In the genomic region with DNA sequence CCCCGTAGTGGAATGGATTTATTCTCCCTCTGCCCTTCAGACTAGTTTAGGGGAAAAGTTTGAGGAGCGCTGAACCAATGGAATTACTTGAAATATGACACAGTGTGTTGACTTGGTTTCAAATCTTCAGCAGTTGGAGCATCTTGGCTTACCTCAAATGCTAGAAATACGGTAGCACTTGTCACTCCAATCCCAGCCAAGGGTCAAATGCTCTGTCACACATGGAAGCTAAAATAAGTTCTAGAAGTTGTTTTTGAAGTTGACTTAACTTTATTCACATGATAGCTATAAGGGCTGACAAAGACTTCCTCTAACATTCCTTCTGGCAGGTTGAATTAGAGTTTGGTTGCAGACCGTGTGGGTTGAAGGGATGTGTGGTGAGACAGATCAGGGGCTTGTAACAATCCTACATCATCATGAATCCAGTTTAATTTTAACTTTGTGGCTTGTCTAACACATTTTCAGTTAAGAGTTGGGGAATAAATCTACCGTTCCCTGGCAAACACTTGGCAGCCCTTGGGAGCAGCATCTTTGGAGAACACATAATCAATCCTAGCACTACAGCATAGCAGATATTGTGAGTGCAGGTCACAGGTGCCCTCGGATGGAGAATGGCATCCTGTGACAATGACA, we compare ENCODE assay signal across 26 cellular contexts. TPM values are rescaled to one million over a fixed set of nuclear protein-coding genes. Genes with fewer than 3 reads are reported as not detected.
"Had no signal": no experiment of that assay in that cellular context is flagged by ENCODE, and none has a peak within 500 bp of the region (broad histone marks: within the 10 kb centered on the region; RNA-seq: fewer than 3 reads in every experiment).

No MANE protein-coding gene starts in this region.

- H3K36me3 Mint-ChIP-seq: activated CD4-positive, alpha-beta memory T cell treated with anti-CD3 and anti-CD28 coated beads for 36 hours; activated naive CD8-positive, alpha-beta T cell treated with anti-CD3 and anti-CD28 coated beads for 36 hours; naive thymus-derived CD4-positive, alpha-beta T cell; stimulated activated naive B cell treated with anti-CD40 and anti-IgM and Interleukin-4, amounts not matched to agents 10 μg/mL and 1 μg/mL and 100 μg/mL, for 72 hours had no signal

- H3K9me3 Mint-ChIP-seq: activated CD4-positive, alpha-beta memory T cell treated with anti-CD3 and anti-CD28 coated beads for 36 hours; activated naive CD8-positive, alpha-beta T cell treated with anti-CD3 and anti-CD28 coated beads for 36 hours; activated T-helper 1 cell treated with anti-CD3 and anti-CD28 coated beads, Interleukin-12 subunit alpha, Interleukin-12 subunit beta, Interleukin-2, Interleukin-4 antibody, amounts not matched to agents 30 ng/mL and 10 ng/mL and 1 ng/mL, durations not matched to agents 14 hours and 24 hours and 36 hours; stimulated activated naive B cell treated with anti-CD40 and anti-IgM and Interleukin-4, amounts not matched to agents 10 μg/mL and 1 μg/mL and 100 μg/mL, for 72 hours had no signal

- H3K4me3 ChIP-seq: body of pancreas, dorsolateral prefrontal cortex, ovary, sigmoid colon, thyroid gland had no signal

- FAIRE-seq: keratinocyte, urothelium cell line had no signal

- H3K27ac Mint-ChIP-seq: activated CD4-positive, alpha-beta memory T cell treated with anti-CD3 and anti-CD28 coated beads for 36 hours; activated CD4-positive, alpha-beta T cell treated with anti-CD3 and anti-CD28 coated beads for 36 hours; activated naive CD8-positive, alpha-beta T cell treated with anti-CD3 and anti-CD28 coated beads for 36 hours; activated T-helper 1 cell treated with anti-CD3 and anti-CD28 coated beads, Interleukin-12 subunit alpha, Interleukin-12 subunit beta, Interleukin-2, Interleukin-4 antibody, amounts not matched to agents 30 ng/mL and 10 ng/mL and 1 ng/mL, durations not matched to agents 14 hours and 24 hours and 36 hours; naive thymus-derived CD4-positive, alpha-beta T cell; stimulated activated naive B cell treated with anti-CD40 and anti-IgM and Interleukin-4, amounts not matched to agents 10 μg/mL and 1 μg/mL and 100 μg/mL, for 72 hours had no signal

- H3K36me3 ChIP-seq: ovary, sigmoid colon, thyroid gland had no signal

- H3K27ac ChIP-seq: body of pancreas, dorsolateral prefrontal cortex, epithelial cell of prostate, foreskin keratinocyte, ovary, sigmoid colon, thyroid gland had no signal

- H3K27me3 ChIP-seq: body of pancreas, ovary, sigmoid colon, thyroid gland had no signal

- DNase-seq: activated CD4-positive, alpha-beta memory T cell treated with anti-CD3 and anti-CD28 coated beads for 36 hours; activated CD4-positive, alpha-beta T cell treated with anti-CD3 and anti-CD28 coated beads for 36 hours; activated naive CD8-positive, alpha-beta T cell treated with anti-CD3 and anti-CD28 coated beads for 36 hours; activated T-cell treated with anti-CD3 and anti-CD28 coated beads for 4 hours; amniotic stem cell; body of pancreas; caudate nucleus; dorsolateral prefrontal cortex; foreskin keratinocyte; head of caudate nucleus; left ventricle myocardium superior; naive thymus-derived CD4-positive, alpha-beta T cell; ovary; sigmoid colon; stimulated activated naive B cell treated with anti-CD40 and anti-IgM and Interleukin-4, amounts not matched to agents 10 μg/mL and 1 μg/mL and 100 μg/mL, for 72 hours; SW 1271; T-helper 2 cell; thyroid gland had no signal

- H3K9me3 ChIP-seq: body of pancreas, ovary, sigmoid colon, thyroid gland had no signal

- H3K4me3 Mint-ChIP-seq: activated CD4-positive, alpha-beta memory T cell treated with anti-CD3 and anti-CD28 coated beads for 36 hours; activated CD4-positive, alpha-beta T cell treated with anti-CD3 and anti-CD28 coated beads for 36 hours; activated naive CD8-positive, alpha-beta T cell treated with anti-CD3 and anti-CD28 coated beads for 36 hours; activated T-helper 1 cell treated with anti-CD3 and anti-CD28 coated beads, Interleukin-12 subunit alpha, Interleukin-12 subunit beta, Interleukin-2, Interleukin-4 antibody, amounts not matched to agents 30 ng/mL and 10 ng/mL and 1 ng/mL, durations not matched to agents 14 hours and 24 hours and 36 hours; naive thymus-derived CD4-positive, alpha-beta T cell; stimulated activated naive B cell treated with anti-CD40 and anti-IgM and Interleukin-4, amounts not matched to agents 10 μg/mL and 1 μg/mL and 100 μg/mL, for 72 hours had no signal

- ATAC-seq: activated CD4-positive, alpha-beta T cell treated with anti-CD3 and anti-CD28 coated beads for 36 hours; body of pancreas; foreskin keratinocyte; left ventricle myocardium superior; naive thymus-derived CD4-positive, alpha-beta T cell; stimulated activated naive B cell treated with anti-CD40 and anti-IgM and Interleukin-4, amounts not matched to agents 10 μg/mL and 1 μg/mL and 100 μg/mL, for 72 hours had no signal

- H3K4me1 Mint-ChIP-seq: activated CD4-positive, alpha-beta T cell treated with anti-CD3 and anti-CD28 coated beads for 36 hours; activated naive CD8-positive, alpha-beta T cell treated with anti-CD3 and anti-CD28 coated beads for 36 hours; naive thymus-derived CD4-positive, alpha-beta T cell; stimulated activated naive B cell treated with anti-CD40 and anti-IgM and Interleukin-4, amounts not matched to agents 10 μg/mL and 1 μg/mL and 100 μg/mL, for 72 hours had no signal

- H3K4me1 ChIP-seq: sigmoid colon, thyroid gland had no signal

RNA-seq across cellular contexts. Expression of gene SLN, which starts 4.6 kb away (rescaled TPM):
- total RNA-seq: activated CD4-positive, alpha-beta memory T cell treated with anti-CD3 and anti-CD28 coated beads for 36 hours; activated CD4-positive, alpha-beta T cell treated with anti-CD3 and anti-CD28 coated beads for 36 hours; activated naive CD8-positive, alpha-beta T cell treated with anti-CD3 and anti-CD28 coated beads for 36 hours; activated T-helper 1 cell treated with anti-CD3 and anti-CD28 coated beads, Interleukin-12 subunit alpha, Interleukin-12 subunit beta, Interleukin-2, Interleukin-4 antibody, amounts not matched to agents 30 ng/mL and 10 ng/mL and 1 ng/mL, durations not matched to agents 14 hours and 24 hours and 36 hours; fibroblast of lung; foreskin keratinocyte; mononuclear cell; naive thymus-derived CD4-positive, alpha-beta T cell; pulmonary artery endothelial cell; sigmoid colon; subcutaneous adipose tissue; thyroid gland had no signal
- polyA plus RNA-seq: fibroblast of lung; foreskin keratinocyte; naive thymus-derived CD4-positive, alpha-beta T cell; sigmoid colon had no signal
